Comparison of ENCODE assay signal across 1 cellular context in the genomic region with DNA sequence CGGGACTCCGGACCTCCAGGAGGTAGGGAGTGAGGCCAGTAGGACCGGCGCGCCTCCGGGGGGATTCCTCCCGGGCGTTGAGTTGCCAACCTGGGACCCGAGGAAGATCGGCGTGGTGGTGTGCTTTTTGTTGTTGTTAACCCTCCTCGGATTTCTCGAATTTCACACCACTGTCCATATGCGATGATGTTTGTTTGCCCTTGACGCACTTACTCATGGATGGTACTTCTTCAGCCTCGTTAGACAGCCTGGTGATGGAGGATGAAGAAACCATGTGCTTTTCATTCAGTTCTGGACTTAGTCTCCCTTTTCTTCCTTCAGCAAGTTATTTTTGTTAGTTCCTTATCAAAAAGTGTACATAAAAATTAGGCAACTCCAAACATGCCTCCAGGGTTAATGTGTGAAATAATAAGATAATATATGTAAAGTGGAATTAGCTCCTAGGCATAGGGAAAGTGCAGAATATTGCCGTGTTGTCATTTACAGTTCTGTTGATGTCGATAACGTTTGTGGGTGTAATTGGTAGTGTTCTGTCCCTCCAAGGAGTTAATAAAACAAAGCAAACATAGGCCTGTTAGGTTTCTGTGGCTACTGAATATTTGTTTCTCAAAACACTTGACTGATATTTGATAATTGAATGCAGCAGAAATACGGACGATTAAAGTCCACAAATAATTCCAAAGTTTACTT.
TF ChIP-seq lines count a peak whose summit lies in the region.

No MANE protein-coding gene starts in this region.

TF ChIP-seq in HepG2, 621 proteins besides CTCF, POLR2A, EP300 and RAD21:
- TF ChIP-seq HDAC1 (CRISPR knock-in tag; IDR thresholded peaks at IDR 0.05), result peak; percentile 6; the same call in 1 of the 2 replicates
- TF ChIP-seq KAT7 (CRISPR knock-in tag; IDR thresholded peaks at IDR 0.05; ENCODE audit: borderline replicate concordance), result peak; percentile 14; the same call in 1 of the 2 replicates
- TF ChIP-seq, protein P1, sequence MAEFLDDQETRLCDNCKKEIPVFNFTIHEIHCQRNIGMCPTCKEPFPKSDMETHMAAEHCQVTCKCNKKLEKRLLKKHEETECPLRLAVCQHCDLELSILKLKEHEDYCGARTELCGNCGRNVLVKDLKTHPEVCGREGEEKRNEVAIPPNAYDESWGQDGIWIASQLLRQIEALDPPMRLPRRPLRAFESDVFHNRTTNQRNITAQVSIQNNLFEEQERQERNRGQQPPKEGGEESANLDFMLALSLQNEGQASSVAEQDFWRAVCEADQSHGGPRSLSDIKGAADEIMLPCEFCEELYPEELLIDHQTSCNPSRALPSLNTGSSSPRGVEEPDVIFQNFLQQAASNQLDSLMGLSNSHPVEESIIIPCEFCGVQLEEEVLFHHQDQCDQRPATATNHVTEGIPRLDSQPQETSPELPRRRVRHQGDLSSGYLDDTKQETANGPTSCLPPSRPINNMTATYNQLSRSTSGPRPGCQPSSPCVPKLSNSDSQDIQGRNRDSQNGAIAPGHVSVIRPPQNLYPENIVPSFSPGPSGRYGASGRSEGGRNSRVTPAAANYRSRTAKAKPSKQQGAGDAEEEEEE (CRISPR knock-in tag; IDR thresholded peaks at IDR 0.05; ENCODE audit: borderline replicate concordance), result 0 out of 2 replicates have a peak, but pooled peaks have one; percentile 12
- TF ChIP-seq ZBTB38 (CRISPR knock-in tag; IDR thresholded peaks at IDR 0.05), result 0 out of 2 replicates have a peak, but pooled peaks have one; percentile 20
- 0 out of 2 replicates have a peak, but pooled peaks have one; percentile 68 for TF ChIP-seq ELF4 (CRISPR knock-in tag; IDR thresholded peaks at IDR 0.05; ENCODE audit: borderline replicate concordance)
- TF ChIP-seq, protein P2, sequence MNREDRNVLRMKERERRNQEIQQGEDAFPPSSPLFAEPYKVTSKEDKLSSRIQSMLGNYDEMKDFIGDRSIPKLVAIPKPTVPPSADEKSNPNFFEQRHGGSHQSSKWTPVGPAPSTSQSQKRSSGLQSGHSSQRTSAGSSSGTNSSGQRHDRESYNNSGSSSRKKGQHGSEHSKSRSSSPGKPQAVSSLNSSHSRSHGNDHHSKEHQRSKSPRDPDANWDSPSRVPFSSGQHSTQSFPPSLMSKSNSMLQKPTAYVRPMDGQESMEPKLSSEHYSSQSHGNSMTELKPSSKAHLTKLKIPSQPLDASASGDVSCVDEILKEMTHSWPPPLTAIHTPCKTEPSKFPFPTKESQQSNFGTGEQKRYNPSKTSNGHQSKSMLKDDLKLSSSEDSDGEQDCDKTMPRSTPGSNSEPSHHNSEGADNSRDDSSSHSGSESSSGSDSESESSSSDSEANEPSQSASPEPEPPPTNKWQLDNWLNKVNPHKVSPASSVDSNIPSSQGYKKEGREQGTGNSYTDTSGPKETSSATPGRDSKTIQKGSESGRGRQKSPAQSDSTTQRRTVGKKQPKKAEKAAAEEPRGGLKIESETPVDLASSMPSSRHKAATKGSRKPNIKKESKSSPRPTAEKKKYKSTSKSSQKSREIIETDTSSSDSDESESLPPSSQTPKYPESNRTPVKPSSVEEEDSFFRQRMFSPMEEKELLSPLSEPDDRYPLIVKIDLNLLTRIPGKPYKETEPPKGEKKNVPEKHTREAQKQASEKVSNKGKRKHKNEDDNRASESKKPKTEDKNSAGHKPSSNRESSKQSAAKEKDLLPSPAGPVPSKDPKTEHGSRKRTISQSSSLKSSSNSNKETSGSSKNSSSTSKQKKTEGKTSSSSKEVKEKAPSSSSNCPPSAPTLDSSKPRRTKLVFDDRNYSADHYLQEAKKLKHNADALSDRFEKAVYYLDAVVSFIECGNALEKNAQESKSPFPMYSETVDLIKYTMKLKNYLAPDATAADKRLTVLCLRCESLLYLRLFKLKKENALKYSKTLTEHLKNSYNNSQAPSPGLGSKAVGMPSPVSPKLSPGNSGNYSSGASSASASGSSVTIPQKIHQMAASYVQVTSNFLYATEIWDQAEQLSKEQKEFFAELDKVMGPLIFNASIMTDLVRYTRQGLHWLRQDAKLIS (CRISPR knock-in tag; IDR thresholded peaks at IDR 0.05), result peak; percentile 6; the same call in 1 of the 2 replicates
- TF ChIP-seq ZNF652 (CRISPR knock-in tag; IDR thresholded peaks at IDR 0.05; ENCODE audit: borderline replicate concordance, low read depth), result peak; percentile 67; the same call in 1 of the 2 replicates
- TF ChIP-seq ZSCAN31 (CRISPR knock-in tag; IDR thresholded peaks at IDR 0.05; ENCODE audit: low read depth), result peak; percentile 6; the same call in 1 of the 2 replicates
- TF ChIP-seq PITX1 (CRISPR knock-in tag; IDR thresholded peaks at IDR 0.05), result peak; percentile 5; the same call in 1 of the 2 replicates
- peak; percentile 46 for TF ChIP-seq SAP130 (CRISPR knock-in tag; IDR thresholded peaks at IDR 0.05; ENCODE audit: low read depth)
- TF ChIP-seq KDM5A (IDR thresholded peaks at IDR 0.05; ENCODE audit: borderline replicate concordance, low read length), result 0 out of 2 replicates have a peak, but pooled peaks have one; percentile 41
- 0 out of 2 replicates have a peak, but pooled peaks have one; percentile 6 for TF ChIP-seq KMT2A (CRISPR knock-in tag; IDR thresholded peaks at IDR 0.05)
- 0 out of 2 replicates have a peak, but pooled peaks have one; percentile 3 for TF ChIP-seq NCOA2 (CRISPR knock-in tag; IDR thresholded peaks at IDR 0.05)
- TF ChIP-seq ZFP36L1 (CRISPR knock-in tag; IDR thresholded peaks at IDR 0.05), result 0 out of 2 replicates have a peak, but pooled peaks have one; percentile 5
- 0 out of 2 replicates have a peak, but pooled peaks have one; percentile 1 for TF ChIP-seq TBX2 (CRISPR knock-in tag; IDR thresholded peaks at IDR 0.05; ENCODE audit: borderline replicate concordance)
- TF ChIP-seq, protein P3, sequence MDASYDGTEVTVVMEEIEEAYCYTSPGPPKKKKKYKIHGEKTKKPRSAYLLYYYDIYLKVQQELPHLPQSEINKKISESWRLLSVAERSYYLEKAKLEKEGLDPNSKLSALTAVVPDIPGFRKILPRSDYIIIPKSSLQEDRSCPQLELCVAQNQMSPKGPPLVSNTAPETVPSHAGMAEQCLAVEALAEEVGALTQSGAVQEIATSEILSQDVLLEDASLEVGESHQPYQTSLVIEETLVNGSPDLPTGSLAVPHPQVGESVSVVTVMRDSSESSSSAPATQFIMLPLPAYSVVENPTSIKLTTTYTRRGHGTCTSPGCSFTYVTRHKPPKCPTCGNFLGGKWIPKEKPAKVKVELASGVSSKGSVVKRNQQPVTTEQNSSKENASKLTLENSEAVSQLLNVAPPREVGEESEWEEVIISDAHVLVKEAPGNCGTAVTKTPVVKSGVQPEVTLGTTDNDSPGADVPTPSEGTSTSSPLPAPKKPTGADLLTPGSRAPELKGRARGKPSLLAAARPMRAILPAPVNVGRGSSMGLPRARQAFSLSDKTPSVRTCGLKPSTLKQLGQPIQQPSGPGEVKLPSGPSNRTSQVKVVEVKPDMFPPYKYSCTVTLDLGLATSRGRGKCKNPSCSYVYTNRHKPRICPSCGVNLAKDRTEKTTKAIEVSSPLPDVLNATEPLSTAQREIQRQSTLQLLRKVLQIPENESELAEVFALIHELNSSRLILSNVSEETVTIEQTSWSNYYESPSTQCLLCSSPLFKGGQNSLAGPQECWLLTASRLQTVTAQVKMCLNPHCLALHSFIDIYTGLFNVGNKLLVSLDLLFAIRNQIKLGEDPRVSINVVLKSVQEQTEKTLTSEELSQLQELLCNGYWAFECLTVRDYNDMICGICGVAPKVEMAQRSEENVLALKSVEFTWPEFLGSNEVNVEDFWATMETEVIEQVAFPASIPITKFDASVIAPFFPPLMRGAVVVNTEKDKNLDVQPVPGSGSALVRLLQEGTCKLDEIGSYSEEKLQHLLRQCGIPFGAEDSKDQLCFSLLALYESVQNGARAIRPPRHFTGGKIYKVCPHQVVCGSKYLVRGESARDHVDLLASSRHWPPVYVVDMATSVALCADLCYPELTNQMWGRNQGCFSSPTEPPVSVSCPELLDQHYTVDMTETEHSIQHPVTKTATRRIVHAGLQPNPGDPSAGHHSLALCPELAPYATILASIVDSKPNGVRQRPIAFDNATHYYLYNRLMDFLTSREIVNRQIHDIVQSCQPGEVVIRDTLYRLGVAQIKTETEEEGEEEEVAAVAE (CRISPR knock-in tag; IDR thresholded peaks at IDR 0.05; ENCODE audit: borderline replicate concordance), result 0 out of 2 replicates have a peak, but pooled peaks have one; percentile 15
- TF ChIP-seq, protein P4, sequence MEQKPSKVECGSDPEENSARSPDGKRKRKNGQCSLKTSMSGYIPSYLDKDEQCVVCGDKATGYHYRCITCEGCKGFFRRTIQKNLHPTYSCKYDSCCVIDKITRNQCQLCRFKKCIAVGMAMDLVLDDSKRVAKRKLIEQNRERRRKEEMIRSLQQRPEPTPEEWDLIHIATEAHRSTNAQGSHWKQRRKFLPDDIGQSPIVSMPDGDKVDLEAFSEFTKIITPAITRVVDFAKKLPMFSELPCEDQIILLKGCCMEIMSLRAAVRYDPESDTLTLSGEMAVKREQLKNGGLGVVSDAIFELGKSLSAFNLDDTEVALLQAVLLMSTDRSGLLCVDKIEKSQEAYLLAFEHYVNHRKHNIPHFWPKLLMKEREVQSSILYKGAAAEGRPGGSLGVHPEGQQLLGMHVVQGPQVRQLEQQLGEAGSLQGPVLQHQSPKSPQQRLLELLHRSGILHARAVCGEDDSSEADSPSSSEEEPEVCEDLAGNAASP (CRISPR knock-in tag; IDR thresholded peaks at IDR 0.05; ENCODE audit: borderline replicate concordance), result 0 out of 2 replicates have a peak, but pooled peaks have one; percentile 7
- peak; percentile 65 for TF ChIP-seq ZNF781 (CRISPR knock-in tag; IDR thresholded peaks at IDR 0.05; ENCODE audit: borderline replicate concordance, not compliant biosample characterization)
